2 cellular contexts compared by ENCODE assay signal in genomic region chr9:109476781-109477268, GRCh38.
TF ChIP-seq lines count a peak whose summit lies in the region.

No MANE protein-coding gene starts in this region.

TF ChIP-seq in GM12878, 131 proteins besides CTCF, POLR2A, EP300 and RAD21:
- TF ChIP-seq CBX5 (IDR thresholded peaks at IDR 0.05; ENCODE audit: low read depth) (no peak), YBX1 (IDR thresholded peaks at IDR 0.05) (no peak), JUND (IDR thresholded peaks at IDR 0.05; ENCODE audit: low read depth, low read length) (no peak), CBX3 (IDR thresholded peaks at IDR 0.05; ENCODE audit: borderline replicate concordance, low read depth) (no peak), KLF5 (IDR thresholded peaks at IDR 0.05; ENCODE audit: partially characterized antibody) (no peak), MYC (IDR thresholded peaks at IDR 0.05; ENCODE audit: insufficient read depth, insufficient read length, insufficient replicate concordance, low read length, severe bottlenecking) (no peak), HSF1 (IDR thresholded peaks at IDR 0.05; ENCODE audit: low read depth, low read length) (no peak)

TF ChIP-seq in HepG2, 621 proteins besides CTCF, POLR2A, EP300 and RAD21:
- TF ChIP-seq, protein P1, sequence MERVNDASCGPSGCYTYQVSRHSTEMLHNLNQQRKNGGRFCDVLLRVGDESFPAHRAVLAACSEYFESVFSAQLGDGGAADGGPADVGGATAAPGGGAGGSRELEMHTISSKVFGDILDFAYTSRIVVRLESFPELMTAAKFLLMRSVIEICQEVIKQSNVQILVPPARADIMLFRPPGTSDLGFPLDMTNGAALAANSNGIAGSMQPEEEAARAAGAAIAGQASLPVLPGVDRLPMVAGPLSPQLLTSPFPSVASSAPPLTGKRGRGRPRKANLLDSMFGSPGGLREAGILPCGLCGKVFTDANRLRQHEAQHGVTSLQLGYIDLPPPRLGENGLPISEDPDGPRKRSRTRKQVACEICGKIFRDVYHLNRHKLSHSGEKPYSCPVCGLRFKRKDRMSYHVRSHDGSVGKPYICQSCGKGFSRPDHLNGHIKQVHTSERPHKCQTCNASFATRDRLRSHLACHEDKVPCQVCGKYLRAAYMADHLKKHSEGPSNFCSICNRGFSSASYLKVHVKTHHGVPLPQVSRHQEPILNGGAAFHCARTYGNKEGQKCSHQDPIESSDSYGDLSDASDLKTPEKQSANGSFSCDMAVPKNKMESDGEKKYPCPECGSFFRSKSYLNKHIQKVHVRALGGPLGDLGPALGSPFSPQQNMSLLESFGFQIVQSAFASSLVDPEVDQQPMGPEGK (CRISPR knock-in tag; IDR thresholded peaks at IDR 0.05), result peak; percentile 66
- TF ChIP-seq KLF11 (CRISPR knock-in tag; IDR thresholded peaks at IDR 0.05) (no peak), BRD4 (CRISPR knock-in tag; IDR thresholded peaks at IDR 0.05) (0 out of 2 replicates have a peak, but pooled peaks have one; percentile 3), MXI1 (IDR thresholded peaks at IDR 0.05; ENCODE audit: borderline replicate concordance, low read depth, low read length) (0 out of 3 replicates have a peak, but pooled peaks have one; percentile 4), SP4 (CRISPR knock-in tag; IDR thresholded peaks at IDR 0.05) (peak; percentile 10; the same call in 1 of the 2 replicates), ZNF660 (CRISPR knock-in tag; IDR thresholded peaks at IDR 0.05; ENCODE audit: borderline replicate concordance, low read depth) (no peak), MAX (IDR thresholded peaks at IDR 0.05) (peak; percentile 26; the same call in 1 of the 2 replicates), ZC3H4 (CRISPR knock-in tag; IDR thresholded peaks at IDR 0.05; ENCODE audit: borderline replicate concordance) (peak; percentile 64; the same call in 1 of the 2 replicates), FOSL2 (CRISPR knock-in tag; IDR thresholded peaks at IDR 0.05) (peak; percentile 59), TEAD3 (CRISPR knock-in tag; optimal IDR thresholded peaks at IDR 0.05; ENCODE audit: borderline replicate concordance) (no peak), ZBTB46 (CRISPR knock-in tag; IDR thresholded peaks at IDR 0.05; ENCODE audit: borderline replicate concordance) (0 out of 2 replicates have a peak, but pooled peaks have one; percentile 16), BHLHE40 (IDR thresholded peaks at IDR 0.05; ENCODE audit: low read length) (peak; percentile 56), SMAD3 (CRISPR knock-in tag; IDR thresholded peaks at IDR 0.05) (no peak), SALL1 (CRISPR knock-in tag; IDR thresholded peaks at IDR 0.05) (peak; percentile 43; the same call in 1 of the 2 replicates), ZNF557 (CRISPR knock-in tag; IDR thresholded peaks at IDR 0.05) (0 out of 2 replicates have a peak, but pooled peaks have one; percentile 12), ZNF44 (CRISPR knock-in tag; IDR thresholded peaks at IDR 0.05) (peak; percentile 20; the same call in 1 of the 2 replicates)
- TF ChIP-seq, protein P2, sequence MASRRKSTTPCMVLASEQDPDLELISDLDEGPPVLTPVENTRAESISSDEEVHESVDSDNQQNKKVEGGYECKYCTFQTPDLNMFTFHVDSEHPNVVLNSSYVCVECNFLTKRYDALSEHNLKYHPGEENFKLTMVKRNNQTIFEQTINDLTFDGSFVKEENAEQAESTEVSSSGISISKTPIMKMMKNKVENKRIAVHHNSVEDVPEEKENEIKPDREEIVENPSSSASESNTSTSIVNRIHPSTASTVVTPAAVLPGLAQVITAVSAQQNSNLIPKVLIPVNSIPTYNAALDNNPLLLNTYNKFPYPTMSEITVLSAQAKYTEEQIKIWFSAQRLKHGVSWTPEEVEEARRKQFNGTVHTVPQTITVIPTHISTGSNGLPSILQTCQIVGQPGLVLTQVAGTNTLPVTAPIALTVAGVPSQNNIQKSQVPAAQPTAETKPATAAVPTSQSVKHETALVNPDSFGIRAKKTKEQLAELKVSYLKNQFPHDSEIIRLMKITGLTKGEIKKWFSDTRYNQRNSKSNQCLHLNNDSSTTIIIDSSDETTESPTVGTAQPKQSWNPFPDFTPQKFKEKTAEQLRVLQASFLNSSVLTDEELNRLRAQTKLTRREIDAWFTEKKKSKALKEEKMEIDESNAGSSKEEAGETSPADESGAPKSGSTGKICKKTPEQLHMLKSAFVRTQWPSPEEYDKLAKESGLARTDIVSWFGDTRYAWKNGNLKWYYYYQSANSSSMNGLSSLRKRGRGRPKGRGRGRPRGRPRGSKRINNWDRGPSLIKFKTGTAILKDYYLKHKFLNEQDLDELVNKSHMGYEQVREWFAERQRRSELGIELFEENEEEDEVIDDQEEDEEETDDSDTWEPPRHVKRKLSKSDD (CRISPR knock-in tag; IDR thresholded peaks at IDR 0.05; ENCODE audit: low read depth), result no peak
- TF ChIP-seq, protein P3, sequence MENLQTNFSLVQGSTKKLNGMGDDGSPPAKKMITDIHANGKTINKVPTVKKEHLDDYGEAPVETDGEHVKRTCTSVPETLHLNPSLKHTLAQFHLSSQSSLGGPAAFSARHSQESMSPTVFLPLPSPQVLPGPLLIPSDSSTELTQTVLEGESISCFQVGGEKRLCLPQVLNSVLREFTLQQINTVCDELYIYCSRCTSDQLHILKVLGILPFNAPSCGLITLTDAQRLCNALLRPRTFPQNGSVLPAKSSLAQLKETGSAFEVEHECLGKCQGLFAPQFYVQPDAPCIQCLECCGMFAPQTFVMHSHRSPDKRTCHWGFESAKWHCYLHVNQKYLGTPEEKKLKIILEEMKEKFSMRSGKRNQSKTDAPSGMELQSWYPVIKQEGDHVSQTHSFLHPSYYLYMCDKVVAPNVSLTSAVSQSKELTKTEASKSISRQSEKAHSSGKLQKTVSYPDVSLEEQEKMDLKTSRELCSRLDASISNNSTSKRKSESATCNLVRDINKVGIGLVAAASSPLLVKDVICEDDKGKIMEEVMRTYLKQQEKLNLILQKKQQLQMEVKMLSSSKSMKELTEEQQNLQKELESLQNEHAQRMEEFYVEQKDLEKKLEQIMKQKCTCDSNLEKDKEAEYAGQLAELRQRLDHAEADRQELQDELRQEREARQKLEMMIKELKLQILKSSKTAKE (CRISPR knock-in tag; IDR thresholded peaks at IDR 0.05; ENCODE audit: borderline replicate concordance), result 0 out of 2 replicates have a peak, but pooled peaks have one; percentile 14
